18 cellular contexts compared by ENCODE assay signal in genomic region chr6:56255370-56255769, GRCh38. TPM values are rescaled to one million over a fixed set of nuclear protein-coding genes. Genes with fewer than 3 reads are reported as not detected.
"Had no signal": no experiment of that assay in that cellular context is flagged by ENCODE, and none has a peak within 500 bp of the region (broad histone marks: within the 10 kb centered on the region; RNA-seq: fewer than 3 reads in every experiment).

No MANE protein-coding gene starts in this region.

- H3K4me3 Mint-ChIP-seq: activated CD8-positive, alpha-beta T cell treated with anti-CD3 and anti-CD28 coated beads, Interleukin-2, amount 10 ng/mL, durations not matched to agents 7 days and 5 days; activated naive CD8-positive, alpha-beta T cell treated with anti-CD3 and anti-CD28 coated beads, Interleukin-2, amount 50 U/mL, for 24 hours; brain; memory B cell; stimulated activated naive CD8-positive, alpha-beta T cell treated with anti-CD3 and anti-CD28 coated beads, Interleukin-15, amount 100 ng/mL, for 72 hours; WTC11 had no signal

- H3K4me1 Mint-ChIP-seq: activated naive CD8-positive, alpha-beta T cell treated with anti-CD3 and anti-CD28 coated beads, Interleukin-2, amount 50 U/mL, for 24 hours; memory B cell; stimulated activated naive CD8-positive, alpha-beta T cell treated with anti-CD3 and anti-CD28 coated beads, Interleukin-15, amount 100 ng/mL, for 72 hours had no signal

- DNase-seq: activated CD4-positive, alpha-beta T cell treated with anti-CD3 and anti-CD28 coated beads for 48 hours; activated CD8-positive, alpha-beta memory T cell treated with anti-CD3 and anti-CD28 coated beads, Interleukin-2, amount 50 U/mL, for 48 hours; activated CD8-positive, alpha-beta T cell treated with anti-CD3 and anti-CD28 coated beads, Interleukin-2, amount 10 ng/mL, durations not matched to agents 7 days and 5 days; activated naive CD4-positive, alpha-beta T cell treated with Interleukin-2 at 50 U/mL for 16 hours; activated naive CD8-positive, alpha-beta T cell treated with anti-CD3 and anti-CD28 coated beads, Interleukin-2, amount 50 U/mL, for 24 hours; cerebellar nuclear complex; heart left ventricle; islet precursor cell; left ventricle myocardium inferior; ovary; stimulated activated CD4-positive, alpha-beta T cell treated with anti-CD3 and anti-CD28 coated beads, Interleukin-4, amount 100 ng/mL, for 4 hours; stimulated activated naive CD8-positive, alpha-beta T cell treated with anti-CD3 and anti-CD28 coated beads, Interleukin-15, amount 100 ng/mL, for 72 hours; T-helper 1 cell; testis had no signal

- H3K27ac ChIP-seq: heart left ventricle, left ventricle myocardium inferior, ovary, testis had no signal

- H3K4me1 ChIP-seq: left ventricle myocardium inferior, testis had no signal

- H3K36me3 ChIP-seq: heart left ventricle, left ventricle myocardium inferior, ovary had no signal

- H3K9me3 Mint-ChIP-seq: activated naive CD8-positive, alpha-beta T cell treated with anti-CD3 and anti-CD28 coated beads, Interleukin-2, amount 50 U/mL, for 24 hours; brain; stimulated activated naive CD8-positive, alpha-beta T cell treated with anti-CD3 and anti-CD28 coated beads, Interleukin-15, amount 100 ng/mL, for 72 hours; WTC11 had no signal

- H3K36me3 Mint-ChIP-seq: brain, memory B cell, WTC11 had no signal

- H3K27ac Mint-ChIP-seq: activated CD8-positive, alpha-beta T cell treated with anti-CD3 and anti-CD28 coated beads, Interleukin-2, amount 10 ng/mL, durations not matched to agents 7 days and 5 days; activated naive CD8-positive, alpha-beta T cell treated with anti-CD3 and anti-CD28 coated beads, Interleukin-2, amount 50 U/mL, for 24 hours; brain; memory B cell; stimulated activated naive CD8-positive, alpha-beta T cell treated with anti-CD3 and anti-CD28 coated beads, Interleukin-15, amount 100 ng/mL, for 72 hours; WTC11 had no signal

- H3K27me3 ChIP-seq: heart left ventricle, ovary, testis had no signal

- H3K4me3 ChIP-seq: heart left ventricle, left ventricle myocardium inferior, ovary, testis had no signal

- H3K9me3 ChIP-seq: heart left ventricle, left ventricle myocardium inferior, ovary, testis had no signal

- H3K27me3 Mint-ChIP-seq: activated naive CD8-positive, alpha-beta T cell treated with anti-CD3 and anti-CD28 coated beads, Interleukin-2, amount 50 U/mL, for 24 hours; brain; memory B cell; stimulated activated naive CD8-positive, alpha-beta T cell treated with anti-CD3 and anti-CD28 coated beads, Interleukin-15, amount 100 ng/mL, for 72 hours had no signal

- ATAC-seq: activated CD8-positive, alpha-beta T cell treated with anti-CD3 and anti-CD28 coated beads, Interleukin-2, amount 10 ng/mL, durations not matched to agents 7 days and 5 days; activated naive CD8-positive, alpha-beta T cell treated with anti-CD3 and anti-CD28 coated beads, Interleukin-2, amount 50 U/mL, for 24 hours; esophagus mucosa; heart left ventricle; stimulated activated naive CD8-positive, alpha-beta T cell treated with anti-CD3 and anti-CD28 coated beads, Interleukin-15, amount 100 ng/mL, for 72 hours; WTC11 had no signal

RNA-seq across cellular contexts. Expression of gene COL21A1, which starts 8.0 kb away (rescaled TPM):
- total RNA-seq: activated CD8-positive, alpha-beta T cell treated with anti-CD3 and anti-CD28 coated beads, Interleukin-2, amount 10 ng/mL, durations not matched to agents 7 days and 5 days had no signal
